In the genomic region with DNA sequence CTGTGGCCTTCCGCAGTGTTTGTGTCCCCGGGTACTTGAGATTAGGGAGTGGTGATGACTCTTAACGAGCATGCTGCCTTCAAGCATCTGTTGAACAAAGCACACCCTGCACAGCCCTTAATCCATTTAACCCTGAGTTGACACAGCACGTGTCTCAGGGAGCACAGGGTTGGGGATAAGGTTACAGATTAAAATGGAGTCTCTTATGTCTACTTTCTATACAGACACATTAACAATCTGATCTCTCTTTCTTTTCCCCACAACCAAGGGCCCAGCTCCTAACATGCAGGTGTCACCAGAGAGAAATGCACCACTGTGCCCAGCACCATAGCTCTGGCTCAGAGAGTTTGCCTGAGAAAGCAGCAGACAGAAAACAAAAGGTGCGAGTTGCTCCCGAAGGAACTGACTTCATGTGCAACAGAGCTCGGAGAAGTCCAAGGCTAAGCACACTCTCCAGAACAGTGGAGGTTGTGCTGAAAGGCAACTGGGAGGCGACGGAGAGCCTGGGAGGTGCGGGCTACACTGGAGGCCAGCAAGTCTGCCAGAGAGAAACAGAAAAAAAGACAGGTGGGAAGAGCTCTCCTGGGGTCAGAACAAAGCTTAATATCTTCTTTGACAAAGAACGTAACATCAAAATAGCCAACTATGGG, we compare ENCODE assay signal across 8 cellular contexts. TPM values are rescaled to one million over a fixed set of nuclear protein-coding genes. Genes with fewer than 3 reads are reported as not detected.
"Had no signal": no experiment of that assay in that cellular context is flagged by ENCODE, and none has a peak within 500 bp of the region (broad histone marks: within the 10 kb centered on the region; RNA-seq: fewer than 3 reads in every experiment).

No MANE protein-coding gene starts in this region.

RNA-seq across cellular contexts. Expression of gene CIDEC, which starts 25.6 kb away (rescaled TPM):
- total RNA-seq: activated CD4-positive, alpha-beta T cell treated with anti-CD3 and anti-CD28 coated beads, Interleukin-2, amount 10 ng/mL, durations not matched to agents 7 days and 5 days; activated CD8-positive, alpha-beta memory T cell treated with anti-CD3 and anti-CD28 coated beads, Interleukin-2, amount 10 ng/mL, durations not matched to agents 7 days and 5 days; activated CD8-positive, alpha-beta T cell treated with anti-CD3 and anti-CD28 coated beads for 36 hours; bronchial epithelial cell; endothelial cell of umbilical vein; esophagus mucosa; natural killer cell treated with Interleukin-12 subunit alpha and Interleukin-12 subunit beta and Interleukin-15 and Interleukin-18, amount 100 ng/mL, for 72 hours; occipital lobe had no signal

RNA-seq across cellular contexts. Expression of gene IL17RE, which starts 48.2 kb away (rescaled TPM):
- total RNA-seq: occipital lobe had no signal
